In the genomic region with DNA sequence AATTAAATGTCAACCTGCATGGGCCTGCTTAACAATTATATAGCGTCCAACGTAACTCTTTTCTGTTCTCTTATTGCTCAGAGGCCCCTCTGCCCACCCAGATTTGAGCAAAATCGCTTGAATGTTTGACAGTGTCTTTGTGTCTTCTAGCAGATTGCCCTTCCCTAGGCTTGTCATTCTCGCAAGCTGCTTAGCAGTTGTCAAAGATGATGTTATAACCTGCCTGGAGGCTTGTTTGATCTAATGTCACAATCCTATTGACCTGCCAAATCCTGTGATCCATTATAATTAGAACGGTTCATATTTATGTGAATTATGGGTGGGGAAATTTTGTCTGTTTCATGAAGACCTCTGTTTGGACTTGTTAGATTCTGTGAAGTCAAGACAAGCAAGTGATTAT, we compare ENCODE assay signal across 13 cellular contexts.
DNase-seq lines count a peak whose midpoint lies in the region; ATAC-seq and TF ChIP-seq lines count a peak whose summit lies in the region.
"Had no signal": no experiment of that assay in that cellular context is flagged by ENCODE, and none has a peak within 500 bp of the region (broad histone marks: within the 10 kb centered on the region; RNA-seq: fewer than 3 reads in every experiment).

No MANE protein-coding gene starts in this region.

- no peaks in the 10 kb centered on the region for H3K36me3 ChIP-seq in neural cell (ENCODE audit: insufficient read depth, low read length)
- H3K36me3 ChIP-seq in upper lobe of right lung = no peaks in the 10 kb centered on the region

- no peak for TF ChIP-seq RAD21 in neural cell (conservative IDR thresholded peaks at IDR 0.05)

- TF ChIP-seq EP300 in neural cell (conservative IDR thresholded peaks at IDR 0.05; ENCODE audit: poor library complexity, severe bottlenecking) = peak; percentile 88

- no peaks in the 10 kb centered on the region for H3K9me2 ChIP-seq in neural cell (ENCODE audit: insufficient read depth, low read length)

- H3K9me3 ChIP-seq in neural cell (ENCODE audit: low read length) (no peaks in the 10 kb centered on the region), upper lobe of right lung (no peaks in the 10 kb centered on the region)

- POLR2A ChIA-PET in HEK293T (lab: Yijun Ruan, JAX) = no interaction called here

- no peak overlapping the region for H3K4me2 ChIP-seq in neural cell (ENCODE audit: low read length)
- H3K4me2 ChIP-seq: GM23338 had no signal

- H3K27ac ChIP-seq in neural cell (ENCODE audit: low read length) = peak overlapping the region; percentile 13
- no peak overlapping the region for H3K27ac ChIP-seq in upper lobe of right lung
- H3K27ac ChIP-seq: 22Rv1 had no signal

- H3K4me1 ChIP-seq in upper lobe of right lung = no peaks in the 10 kb centered on the region

- no peaks in the 10 kb centered on the region for H3K79me2 ChIP-seq in neural cell (replicated peaks; ENCODE audit: insufficient read depth, low read length)

- H2AFZ ChIP-seq in neural cell (ENCODE audit: low read depth, low read length) = no peak overlapping the region
- H2AFZ ChIP-seq: GM23338 had no signal

- H3K27me3 ChIP-seq in neural cell (ENCODE audit: insufficient read depth, low read depth, low read length) (no peaks in the 10 kb centered on the region), upper lobe of right lung (no peaks in the 10 kb centered on the region)

- CTCF ChIA-PET in HEK293T (lab: Yijun Ruan, JAX) = no interaction called here

- intact Hi-C loops in upper lobe of right lung (cut with DNase I) = no loop called here

- H3F3A ChIP-seq in neural cell (ENCODE audit: insufficient read depth, low read length, poor library complexity, severe bottlenecking) = no peaks in the 10 kb centered on the region

- no peak overlapping the region for H3K9ac ChIP-seq in neural cell (ENCODE audit: low read length)

- H3K4me3 ChIP-seq in epithelial cell of esophagus (ENCODE audit: low read length) = no peak overlapping the region
- H3K4me3 ChIP-seq in neural cell (ENCODE audit: low read length) = peak overlapping the region; percentile 29
- no peak overlapping the region for H3K4me3 ChIP-seq in upper lobe of right lung
- H3K4me3 ChIP-seq: GM23338 had no signal

- TF ChIP-seq CTCF in epithelial cell of esophagus (IDR thresholded peaks at IDR 0.05; ENCODE audit: insufficient read depth, low read depth, low read length, missing control alignments) (no peak), neural cell (IDR thresholded peaks at IDR 0.05; ENCODE audit: poor library complexity, severe bottlenecking) (no peak), upper lobe of right lung (IDR thresholded peaks at IDR 0.05) (no peak)

- H4K20me1 ChIP-seq in neural cell (ENCODE audit: insufficient read depth) = no peaks in the 10 kb centered on the region

- ATAC-seq in upper lobe of right lung = no peak
- ATAC-seq: CD8-positive, alpha-beta T cell; GM23338 had no signal

- DNase-seq in NCI-H1417 (lab: John Stamatoyannopoulos, UW) (peak in 2 of 3 experiments; percentile 38 to 68), NCI-H1417 treated with DMSO at 0.1 percent for 48 hours (lab: John Stamatoyannopoulos, UW) (no peak), epithelial cell of esophagus (ENCODE audit: low read depth) (peak; percentile 25), cortex of kidney (lab: John Stamatoyannopoulos, UW) (no peak), HEK293T (ENCODE audit: extremely low spot score) (no peak), upper lobe of right lung (no peak)
- DNase-seq: CD8-positive, alpha-beta T cell; COR-L47; GF-D8; H7 had no signal

TF ChIP-seq in neural cell, 6 proteins besides CTCF, POLR2A, EP300 and RAD21:
- TF ChIP-seq POLR2AphosphoS5 (IDR thresholded peaks at IDR 0.05) = peak; percentile 36
- TF ChIP-seq SMC3 (conservative IDR thresholded peaks at IDR 0.05; ENCODE audit: poor library complexity) = no peak

TF ChIP-seq in HEK293T, 16 proteins besides CTCF, POLR2A, EP300 and RAD21:
- no peak for TF ChIP-seq FOXM1 (IDR thresholded peaks at IDR 0.05; ENCODE audit: borderline replicate concordance)
- TF ChIP-seq ARNT (IDR thresholded peaks at IDR 0.05) = no peak
- no peak for TF ChIP-seq SP1 (IDR thresholded peaks at IDR 0.05)
- TF ChIP-seq L3MBTL2 (conservative IDR thresholded peaks at IDR 0.05) = no peak
- no peak for TF ChIP-seq TARDBP (IDR thresholded peaks at IDR 0.05)
- no peak for TF ChIP-seq SUZ12 (IDR thresholded peaks at IDR 0.05)
- no peak for TF ChIP-seq LEF1 (IDR thresholded peaks at IDR 0.05; ENCODE audit: borderline replicate concordance)
- no peak for TF ChIP-seq CTBP1 (IDR thresholded peaks at IDR 0.05; ENCODE audit: borderline replicate concordance)
- TF ChIP-seq FOXK2 (IDR thresholded peaks at IDR 0.05) = no peak
- TF ChIP-seq ZNF384 (IDR thresholded peaks at IDR 0.05) = no peak
- TF ChIP-seq HDGF (IDR thresholded peaks at IDR 0.05; ENCODE audit: borderline replicate concordance) = no peak
- TF ChIP-seq FOXA1 (IDR thresholded peaks at IDR 0.05) = no peak
- TF ChIP-seq, protein P1, sequence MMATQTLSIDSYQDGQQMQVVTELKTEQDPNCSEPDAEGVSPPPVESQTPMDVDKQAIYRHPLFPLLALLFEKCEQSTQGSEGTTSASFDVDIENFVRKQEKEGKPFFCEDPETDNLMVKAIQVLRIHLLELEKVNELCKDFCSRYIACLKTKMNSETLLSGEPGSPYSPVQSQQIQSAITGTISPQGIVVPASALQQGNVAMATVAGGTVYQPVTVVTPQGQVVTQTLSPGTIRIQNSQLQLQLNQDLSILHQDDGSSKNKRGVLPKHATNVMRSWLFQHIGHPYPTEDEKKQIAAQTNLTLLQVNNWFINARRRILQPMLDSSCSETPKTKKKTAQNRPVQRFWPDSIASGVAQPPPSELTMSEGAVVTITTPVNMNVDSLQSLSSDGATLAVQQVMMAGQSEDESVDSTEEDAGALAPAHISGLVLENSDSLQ (IDR thresholded peaks at IDR 0.05) = no peak
- no peak for TF ChIP-seq NFRKB (IDR thresholded peaks at IDR 0.05)
- TF ChIP-seq ELF4 (IDR thresholded peaks at IDR 0.05) = no peak
- no peak for TF ChIP-seq BHLHE40 (IDR thresholded peaks at IDR 0.05; ENCODE audit: borderline replicate concordance)

Comparison
In these comparisons a context has a peak if more than half of its experiments do, and no peak if none do; other contexts are left out.
1. DNase-seq: peak in NCI-H1417 (2 of 3) and epithelial cell of esophagus (single experiment); none in NCI-H1417 treated with DMSO at 0.1 percent for 48 hours (single experiment), cortex of kidney (single experiment), HEK293T (single experiment) and upper lobe of right lung (single experiment).